Comparison of ENCODE assay signal across 19 cellular contexts in the genomic region with DNA sequence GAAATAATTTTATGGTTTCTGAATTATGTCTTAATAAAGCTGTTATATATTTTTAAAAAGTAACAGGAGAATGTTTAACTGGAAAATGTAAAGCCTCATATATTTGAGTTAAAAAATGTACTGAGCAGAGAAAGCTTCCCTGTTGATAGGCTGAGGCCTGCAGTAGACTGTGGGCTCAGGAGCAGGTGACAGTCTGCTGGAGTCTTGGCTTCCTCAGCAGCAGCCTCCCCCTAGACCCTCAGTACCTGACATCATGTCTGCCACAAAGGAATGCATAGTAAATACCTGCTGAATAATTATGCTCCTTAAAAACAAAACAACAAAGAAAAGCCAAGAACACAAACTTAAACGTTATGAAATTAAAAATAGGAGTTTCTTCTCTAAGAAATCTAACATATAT.
"Had no signal": no experiment of that assay in that cellular context is flagged by ENCODE, and none has a peak within 500 bp of the region (broad histone marks: within the 10 kb centered on the region; RNA-seq: fewer than 3 reads in every experiment).

No MANE protein-coding gene starts in this region.

- H3K4me1 Mint-ChIP-seq: naive thymus-derived CD4-positive, alpha-beta T cell had no signal

- ATAC-seq: foreskin keratinocyte; gastroesophageal sphincter; heart left ventricle; left cardiac atrium; left lung; left ventricle myocardium superior; naive thymus-derived CD4-positive, alpha-beta T cell had no signal

- H3K27me3 Mint-ChIP-seq: naive thymus-derived CD4-positive, alpha-beta T cell had no signal

- DNase-seq: dermis blood vessel endothelial cell; dorsolateral prefrontal cortex; effector CD4-positive, alpha-beta T cell; effector memory CD4-positive, alpha-beta T cell; foreskin keratinocyte; heart left ventricle; hypothalamus; left cardiac atrium; left lung; left ventricle myocardium superior; mammary epithelial cell; mesenchymal stem cell; midbrain; naive thymus-derived CD4-positive, alpha-beta T cell had no signal

- H3K4me3 Mint-ChIP-seq: naive thymus-derived CD4-positive, alpha-beta T cell had no signal

- H3K36me3 ChIP-seq: esophagus muscularis mucosa, gastroesophageal sphincter, heart left ventricle, left lung had no signal

- H3K27ac Mint-ChIP-seq: naive thymus-derived CD4-positive, alpha-beta T cell had no signal

- H3K4me3 ChIP-seq: coronary artery, dorsolateral prefrontal cortex, esophagus muscularis mucosa, gastroesophageal sphincter, heart left ventricle, hepatocyte, left lung, lung had no signal

- H3K27me3 ChIP-seq: dorsolateral prefrontal cortex, esophagus muscularis mucosa, foreskin keratinocyte, gastroesophageal sphincter, heart left ventricle, hepatocyte, left lung had no signal

- H3K9me3 ChIP-seq: esophagus muscularis mucosa, gastroesophageal sphincter, heart left ventricle, left lung had no signal

- H3K27ac ChIP-seq: coronary artery, dorsolateral prefrontal cortex, esophagus muscularis mucosa, foreskin keratinocyte, gastroesophageal sphincter, heart left ventricle, hepatocyte, left lung had no signal

- H3K4me1 ChIP-seq: foreskin keratinocyte, gastroesophageal sphincter, left lung had no signal
